Comparison of ENCODE assay signal across 7 cellular contexts in genomic region chr12:57864382-57864781, GRCh38. TPM values are rescaled to one million over a fixed set of nuclear protein-coding genes. Genes with fewer than 3 reads are reported as not detected.
DNase-seq lines count a peak whose midpoint lies in the region; TF ChIP-seq lines count a peak whose summit lies in the region.

No MANE protein-coding gene starts in this region.

- H3K36me3 ChIP-seq in left ventricle myocardium inferior (no peaks in the 10 kb centered on the region), stomach (no peaks in the 10 kb centered on the region)

- TF ChIP-seq POLR2A in stomach (IDR thresholded peaks at IDR 0.05): no peak

- no peaks in the 10 kb centered on the region for H3K27me3 ChIP-seq in left ventricle myocardium inferior (ENCODE audit: low read depth)
- no peaks in the 10 kb centered on the region for H3K27me3 ChIP-seq in stomach

- no peak for TF ChIP-seq EP300 in stomach (IDR thresholded peaks at IDR 0.05)

- WGBS in stomach, 5 donors: 41 to 61% (median 46%) methylated on average over 5 of the region's 5 CpGs

- H3K4me1 ChIP-seq in left ventricle myocardium inferior: peaks cover 28% of the 10 kb centered on the region
- H3K4me1 ChIP-seq in stomach: peaks cover 11 to 39% (median 26%) of the 10 kb centered on the region in 4 donors

- no peaks in the 10 kb centered on the region for H3K9me3 ChIP-seq in left ventricle myocardium inferior (replicated peaks)
- H3K9me3 ChIP-seq in stomach: no peaks in the 10 kb centered on the region

- peak overlapping the region; percentile 40 for H3K4me3 ChIP-seq in HFF-Myc (replicated peaks; ENCODE audit: low read depth, low read length)
- peak overlapping the region; percentile 66 for H3K4me3 ChIP-seq in left ventricle myocardium inferior
- peak overlapping the region; percentile 44 to 65 (median 51) for H3K4me3 ChIP-seq in stomach

- DNase-seq in HFF-Myc (ENCODE audit: extremely low read depth, low read depth) (no peak), left ventricle myocardium inferior (no peak), stomach (no peak), NCI-H1436 (lab: John Stamatoyannopoulos, UW) (no peak), NCI-H1092 treated with DMSO at 0.1 percent for 48 hours (lab: John Stamatoyannopoulos, UW) (no peak), OCI-M1 (lab: John Stamatoyannopoulos, UW) (no peak)

- H3K27ac ChIP-seq in VCaP (peak overlapping the region; percentile 86; the same call in 1 of the 2 replicates), left ventricle myocardium inferior (replicated peaks) (peak overlapping the region; percentile 95), stomach (peak overlapping the region; percentile 32 to 96 (median 92))

- intact Hi-C loops in left ventricle myocardium inferior (cut with micrococcal nuclease): no loop called here
- intact Hi-C loops in stomach (cut with DNase I; ENCODE audit: low total_unique reads): no loop called here

- peak; percentile 10 for TF ChIP-seq CTCF in HFF-Myc (IDR thresholded peaks at IDR 0.05; ENCODE audit: low read depth, low read length, missing control alignments)
- no peak for TF ChIP-seq CTCF in VCaP (conservative IDR thresholded peaks at IDR 0.05)
- no peak for TF ChIP-seq CTCF in left ventricle myocardium inferior (IDR thresholded peaks at IDR 0.05; ENCODE audit: borderline replicate concordance)
- no peak for TF ChIP-seq CTCF in stomach (IDR thresholded peaks at IDR 0.05)

RNA-seq across cellular contexts. Expression of gene CTDSP2, which starts 17.9 kb away (rescaled TPM):
- total RNA-seq in left ventricle myocardium inferior (82.6 TPM), stomach (100 to 1,000 TPM in 2 of 5 donors, 10 to 100 TPM in 3; 64.6 to 152 (median 82.4) TPM)
- 10 to 100 TPM; 28.4 to 67.4 (median 65.4) TPM for polyA plus RNA-seq in stomach

RNA-seq across cellular contexts. Expression of gene AVIL, which starts 45.8 kb away (rescaled TPM):
- total RNA-seq in left ventricle myocardium inferior (2.1 TPM), stomach (1 to 10 TPM in 4 of 5 donors, under 1 TPM in 1; 0.45 to 5.8 (median 4.1) TPM)
- polyA plus RNA-seq in stomach: 1 to 10 TPM; 1.5 to 5.9 (median 2.3) TPM
